Comparison of ENCODE assay signal across 23 cellular contexts in genomic region chr5:2783223-2783622, GRCh38. TPM values are rescaled to one million over a fixed set of nuclear protein-coding genes. Genes with fewer than 3 reads are reported as not detected.
DNase-seq lines count a peak whose midpoint lies in the region; ATAC-seq and TF ChIP-seq lines count a peak whose summit lies in the region.
"Had no signal": no experiment of that assay in that cellular context is flagged by ENCODE, and none has a peak within 500 bp of the region (broad histone marks: within the 10 kb centered on the region; RNA-seq: fewer than 3 reads in every experiment).

No MANE protein-coding gene starts in this region.

- H3K27me3 Mint-ChIP-seq in activated naive CD4-positive, alpha-beta T cell treated with anti-CD3 and anti-CD28 coated beads for 36 hours (ENCODE audit: low read depth), result peaks cover 6% of the 10 kb centered on the region
- H3K27me3 Mint-ChIP-seq: IgD-negative memory B cell had no signal

- no peak overlapping the region for H3K27ac Mint-ChIP-seq in activated naive CD4-positive, alpha-beta T cell treated with anti-CD3 and anti-CD28 coated beads for 36 hours
- H3K27ac Mint-ChIP-seq: brain, IgD-negative memory B cell had no signal

- H3K36me3 Mint-ChIP-seq in activated naive CD4-positive, alpha-beta T cell treated with anti-CD3 and anti-CD28 coated beads for 36 hours (ENCODE audit: low read depth), result no peaks in the 10 kb centered on the region
- H3K36me3 Mint-ChIP-seq: brain, IgD-negative memory B cell had no signal

- no peaks in the 10 kb centered on the region for H3K9me2 ChIP-seq in DOHH2 (replicated peaks; ENCODE audit: control insufficient read depth, low read length)

- H3K9me3 ChIP-seq in DOHH2 (ENCODE audit: control insufficient read depth, insufficient read depth, low read length), result peaks cover 3% of the 10 kb centered on the region; the same call in 1 of the 2 replicates
- H3K9me3 ChIP-seq: colonic mucosa, thoracic aorta had no signal

- ATAC-seq in GM19452 (IDR thresholded peaks at IDR 0.05; ENCODE audit: unreplicated experiment), result no peak
- ATAC-seq in HG02970 (IDR thresholded peaks at IDR 0.05; ENCODE audit: low FRiP score, unreplicated experiment), result no peak
- ATAC-seq: left cardiac atrium had no signal

- H3K4me3 ChIP-seq in DOHH2 (ENCODE audit: low read length) (no peak overlapping the region), epithelial cell of esophagus (ENCODE audit: low read length) (no peak overlapping the region)
- H3K4me3 ChIP-seq: colonic mucosa, SJSA1, spleen, thoracic aorta had no signal

- no peaks in the 10 kb centered on the region for H4K20me1 ChIP-seq in DOHH2 (ENCODE audit: control insufficient read depth, insufficient read depth, low read depth, low read length)

- DNase-seq in HT-29 (ENCODE audit: low spot score), result peak; percentile 28
- no peak for DNase-seq in RWPE1 (ENCODE audit: low spot score)
- peak; percentile 18 for DNase-seq in epithelial cell of esophagus (ENCODE audit: low read depth)
- no peak for DNase-seq in activated naive CD4-positive, alpha-beta T cell treated with anti-CD3 and anti-CD28 coated beads for 36 hours
- DNase-seq in DMS 273 treated with DMSO at 0.1 percent for 48 hours (lab: John Stamatoyannopoulos, UW), result no peak
- DNase-seq: activated CD4-positive, alpha-beta T cell treated with anti-CD3 and anti-CD28 coated beads, Interleukin-2, amount 50 U/mL, for 48 hours; activated effector memory CD4-positive, alpha-beta T cell treated with anti-CD3 and anti-CD28 coated beads, Interleukin-2, amount 50 U/mL, for 16 hours; colonic mucosa; left cardiac atrium; mesendoderm; NCI-H69; occipital lobe; spleen; stimulated activated CD4-positive, alpha-beta T cell treated with anti-CD3 and anti-CD28 coated beads, Interleukin-4, amount 100 ng/mL, for 1 hour; stimulated activated naive CD4-positive, alpha-beta T cell had no signal

- no peaks in the 10 kb centered on the region for H3K79me2 ChIP-seq in DOHH2 (ENCODE audit: control insufficient read depth, low read length)

- intact Hi-C loops in activated naive CD4-positive, alpha-beta T cell treated with anti-CD3 and anti-CD28 coated beads for 36 hours (cut with micrococcal nuclease), result no loop called here

- no peak overlapping the region for H3K4me3 Mint-ChIP-seq in activated naive CD4-positive, alpha-beta T cell treated with anti-CD3 and anti-CD28 coated beads for 36 hours
- H3K4me3 Mint-ChIP-seq: brain, IgD-negative memory B cell had no signal

- POLR2A ChIA-PET in RWPE1 (lab: Yijun Ruan, JAX; ENCODE audit: low non-redundant PET), result no interaction called here

- H3K27me3 ChIP-seq in DOHH2 (ENCODE audit: control insufficient read depth, low read length), result no peaks in the 10 kb centered on the region
- H3K27me3 ChIP-seq: colonic mucosa, SJSA1 had no signal

- no peaks in the 10 kb centered on the region for H3K4me1 Mint-ChIP-seq in activated naive CD4-positive, alpha-beta T cell treated with anti-CD3 and anti-CD28 coated beads for 36 hours (ENCODE audit: low read depth)
- H3K4me1 Mint-ChIP-seq: brain, IgD-negative memory B cell had no signal

- no peaks in the 10 kb centered on the region for H3K9me3 Mint-ChIP-seq in activated naive CD4-positive, alpha-beta T cell treated with anti-CD3 and anti-CD28 coated beads for 36 hours

- no peak overlapping the region for H3K4me2 ChIP-seq in DOHH2 (ENCODE audit: low read length)

- no peaks in the 10 kb centered on the region for H3K4me1 ChIP-seq in DOHH2 (ENCODE audit: control insufficient read depth, low read length)
- H3K4me1 ChIP-seq: colonic mucosa, SJSA1, spleen had no signal

- TF ChIP-seq CTCF in DOHH2 (IDR thresholded peaks at IDR 0.05; ENCODE audit: low read depth, low read length, poor library complexity, severe bottlenecking), result peak; percentile 22
- peak; percentile 40 for TF ChIP-seq CTCF in RWPE1 (conservative IDR thresholded peaks at IDR 0.05; ENCODE audit: low read depth)
- TF ChIP-seq CTCF in epithelial cell of esophagus (IDR thresholded peaks at IDR 0.05; ENCODE audit: insufficient read depth, low read depth, low read length, missing control alignments), result peak; percentile 15

- no peaks in the 10 kb centered on the region for H3F3A ChIP-seq in DOHH2 (ENCODE audit: control insufficient read depth, insufficient read depth)

- no peaks in the 10 kb centered on the region for H3K36me3 ChIP-seq in DOHH2 (ENCODE audit: control insufficient read depth, low read length)
- H3K36me3 ChIP-seq: colonic mucosa, SJSA1, spleen, thoracic aorta had no signal

- CTCF ChIA-PET in RWPE1 (lab: Yijun Ruan, JAX), result no interaction called here
- CTCF ChIA-PET in activated naive CD4-positive, alpha-beta T cell treated with anti-CD3 and anti-CD28 coated beads for 36 hours (lab: Charles Lee), result no interaction called here

- H3K27ac ChIP-seq in DOHH2 (ENCODE audit: low read depth, low read length) (no peak overlapping the region), RWPE1 (no peak overlapping the region)
- H3K27ac ChIP-seq: colonic mucosa, SJSA1, spleen, thoracic aorta had no signal

RNA-seq across cellular contexts. Expression of gene IRX2, which starts 31.7 kb away (rescaled TPM):
- 19.6 and 23.1 TPM in 2 replicates for total RNA-seq in HT-29 (2014; rRNA removed; shearing (Covaris generic))
- not detected for total RNA-seq in activated naive CD4-positive, alpha-beta T cell treated with anti-CD3 and anti-CD28 coated beads for 36 hours
- total RNA-seq: occipital lobe; T-helper 2 cell treated with Interferon-gamma antibody and Interleukin-4, amounts not matched to agents 100 ng/mL and 5 ng/mL, for 36 hours had no signal

Comparison
In these comparisons a context has a peak if more than half of its experiments do, and no peak if none do; other contexts are left out.
1. DNase-seq: peak in HT-29 (single experiment) and epithelial cell of esophagus (single experiment); none in RWPE1 (single experiment), activated naive CD4-positive, alpha-beta T cell treated with anti-CD3 and anti-CD28 coated beads for 36 hours (single experiment) and DMS 273 treated with DMSO at 0.1 percent for 48 hours (single experiment).
2. RNA of gene IRX2, which starts 31.7 kb away (total RNA-seq): 19.6 to 23.1 TPM in HT-29; not detected in activated naive CD4-positive, alpha-beta T cell treated with anti-CD3 and anti-CD28 coated beads for 36 hours; every median in the first group is over 10 times any median in the second.
3. Peak in every context shown above with its lines, with median percentiles within 50 percentile points of each other: CTCF ChIP-seq.